In genomic region chr9:131677051-131677444, GRCh38 we compare ENCODE assay signal across 8 cellular contexts.
DNase-seq lines count a peak whose midpoint lies in the region; FAIRE-seq and TF ChIP-seq lines count a peak whose summit lies in the region.

No MANE protein-coding gene starts in this region.

- H3K4me1 Mint-ChIP-seq in T-helper 2 cell treated with Interferon-gamma antibody and Interleukin-4, amounts not matched to agents 5 μg/mL and 100 μg/mL, for 36 hours (ENCODE audit: low read depth): peaks cover 73% of the 10 kb centered on the region

- no peaks in the 10 kb centered on the region; the same call in 1 of the 2 replicates for H3K36me3 ChIP-seq in BE2C

- peak overlapping the region; percentile 71 for H3K4me3 Mint-ChIP-seq in T-helper 2 cell treated with Interferon-gamma antibody and Interleukin-4, amounts not matched to agents 5 μg/mL and 100 μg/mL, for 36 hours

- TF ChIP-seq CTCF in fibroblast of mammary gland (conservative IDR thresholded peaks at IDR 0.05; ENCODE audit: control insufficient read depth, insufficient read depth, low read depth, low read length): no peak
- TF ChIP-seq CTCF in BE2C (IDR thresholded peaks at IDR 0.05; ENCODE audit: low read depth, low read length): no peak

- H3K36me3 Mint-ChIP-seq in T-helper 2 cell treated with Interferon-gamma antibody and Interleukin-4, amounts not matched to agents 5 μg/mL and 100 μg/mL, for 36 hours (ENCODE audit: low read depth): peaks cover 20% of the 10 kb centered on the region

- H3K27ac Mint-ChIP-seq in T-helper 2 cell treated with Interferon-gamma antibody and Interleukin-4, amounts not matched to agents 5 μg/mL and 100 μg/mL, for 36 hours: peak overlapping the region; percentile 98

- H3K4me3 ChIP-seq in fibroblast of mammary gland (ENCODE audit: control insufficient read depth, low read depth, low read length) (no peak overlapping the region), skin epidermis (no peak overlapping the region), BE2C (ENCODE audit: low read depth, low read length) (no peak overlapping the region)

- peaks cover 14% of the 10 kb centered on the region for H3K4me1 ChIP-seq in BE2C

- H3K27me3 Mint-ChIP-seq in T-helper 2 cell treated with Interferon-gamma antibody and Interleukin-4, amounts not matched to agents 5 μg/mL and 100 μg/mL, for 36 hours (ENCODE audit: low read depth): no peaks in the 10 kb centered on the region

- no peaks in the 10 kb centered on the region for H3K27me3 ChIP-seq in BE2C

- DNase-seq in GM12891 (ENCODE audit: insufficient read length, low spot score) (no peak), fibroblast of mammary gland (ENCODE audit: low read depth) (peak; percentile 65), BE2C (no peak), DMS114 treated with DMSO at 0.1 percent for 48 hours (lab: John Stamatoyannopoulos, UW; ENCODE audit: unreplicated experiment) (no peak)
- DNase-seq in T-helper 2 cell treated with Interferon-gamma antibody and Interleukin-4, amounts not matched to agents 5 μg/mL and 100 μg/mL, for 36 hours (ENCODE audit: low spot score): no peak
- DNase-seq in stimulated activated CD4-positive, alpha-beta T cell treated with anti-CD3 and anti-CD28 coated beads, Interleukin-15, amount 100 ng/mL, for 24 hours: no peak
- DNase-seq in stimulated activated CD4-positive, alpha-beta T cell treated with anti-CD3 and anti-CD28 coated beads, Interleukin-4, amount 100 ng/mL, for 4 hours: no peak

- no peak for TF ChIP-seq POLR2A in GM12891 (IDR thresholded peaks at IDR 0.05; ENCODE audit: low read depth, low read length)

- H3K9me3 ChIP-seq in BE2C: no peaks in the 10 kb centered on the region

- H3K27ac ChIP-seq in skin epidermis: peak overlapping the region in 19 of 21 experiments; percentile 23 to 94 (median 78)

- H3K9me3 Mint-ChIP-seq in T-helper 2 cell treated with Interferon-gamma antibody and Interleukin-4, amounts not matched to agents 5 μg/mL and 100 μg/mL, for 36 hours: no peaks in the 10 kb centered on the region

- FAIRE-seq in GM12891 (lab: Jason Lieb, UNC): no peak

TF ChIP-seq in GM12891, 5 proteins besides CTCF, POLR2A, EP300 and RAD21:
- no peak for TF ChIP-seq SPI1 (IDR thresholded peaks at IDR 0.05; ENCODE audit: low read depth, low read length)
- peak; percentile 6; the same call in 1 of the 2 replicates for TF ChIP-seq POLR2AphosphoS5 (IDR thresholded peaks at IDR 0.05; ENCODE audit: low read depth, low read length)
- TF ChIP-seq PAX5 (IDR thresholded peaks at IDR 0.05; ENCODE audit: insufficient read depth, low read length, severe bottlenecking): no peak
TF ChIP-seq in GM12891: peak in this region for 1.
